8 cellular contexts compared by ENCODE assay signal in genomic region chr19:4369109-4369887, GRCh38. TPM values are rescaled to one million over a fixed set of nuclear protein-coding genes. Genes with fewer than 3 reads are reported as not detected.
DNase-seq lines count a peak whose midpoint lies in the region; ATAC-seq, FAIRE-seq and TF ChIP-seq lines count a peak whose summit lies in the region.

No MANE protein-coding gene starts in this region.

- peak overlapping the region; percentile 13 to 51 (median 47) for H3K4me3 ChIP-seq in keratinocyte (ENCODE audit: control insufficient read depth in 2 of 3, extremely low read depth in 1 of 3, insufficient read depth in 2 of 3, low read depth in 1 of 3, low read length in 3 of 3)

- TF ChIP-seq CTCF in keratinocyte (optimal IDR thresholded peaks at IDR 0.05 in 1 of 3, IDR thresholded peaks at IDR 0.05 in 1 of 3, conservative IDR thresholded peaks at IDR 0.05 in 1 of 3; ENCODE audit: extremely low read depth in 1 of 3, insufficient read depth in 2 of 3, low read length in 3 of 3) = peak in 1 of 3 experiments; percentile 8

- peaks cover 22% of the 10 kb centered on the region in 2 experiments for H3K36me3 ChIP-seq in keratinocyte (ENCODE audit: control insufficient read depth in 2 of 2, extremely low read depth in 1 of 2, insufficient read depth in 2 of 2, low read length in 2 of 2)

- H3K9me3 ChIP-seq in keratinocyte (ENCODE audit: control insufficient read depth, low read depth, low read length) = no peaks in the 10 kb centered on the region

- peaks cover 34% of the 10 kb centered on the region for H3K4me1 Mint-ChIP-seq in activated naive CD4-positive, alpha-beta T cell treated with anti-CD3 and anti-CD28 coated beads, Interleukin-2, amount 50 U/mL, for 24 hours

- no peaks in the 10 kb centered on the region for H3K27me3 Mint-ChIP-seq in activated naive CD4-positive, alpha-beta T cell treated with anti-CD3 and anti-CD28 coated beads, Interleukin-2, amount 50 U/mL, for 24 hours

- H4K20me1 ChIP-seq in keratinocyte (ENCODE audit: control insufficient read depth, extremely low read depth, insufficient read depth, low read length) = no peaks in the 10 kb centered on the region

- H3K4me1 ChIP-seq in keratinocyte (ENCODE audit: control insufficient read depth, extremely low read depth, insufficient read depth, low read length) = peaks cover 28% of the 10 kb centered on the region

- H2AFZ ChIP-seq in keratinocyte (ENCODE audit: control insufficient read depth, low read length) = no peak overlapping the region

- H3K79me2 ChIP-seq in keratinocyte (ENCODE audit: control insufficient read depth, insufficient read depth, low read length) = peaks cover 59% of the 10 kb centered on the region

- peak overlapping the region; percentile 67 for H3K4me2 ChIP-seq in keratinocyte (ENCODE audit: control insufficient read depth, extremely low read depth, insufficient read depth, low read depth, low read length)

- peak overlapping the region; percentile 87 for H3K4me3 Mint-ChIP-seq in activated naive CD4-positive, alpha-beta T cell treated with anti-CD3 and anti-CD28 coated beads, Interleukin-2, amount 50 U/mL, for 24 hours

- peaks cover 2% of the 10 kb centered on the region for H3K9me1 ChIP-seq in keratinocyte (ENCODE audit: control insufficient read depth, extremely low read depth, insufficient read depth, low read length)

- ATAC-seq in GM18873 (IDR thresholded peaks at IDR 0.05; ENCODE audit: low FRiP score, unreplicated experiment) (peak; percentile 55), HG03045 (IDR thresholded peaks at IDR 0.05; ENCODE audit: unreplicated experiment) (peak; percentile 40)

- peak overlapping the region; percentile 97 for H3K27ac Mint-ChIP-seq in activated naive CD4-positive, alpha-beta T cell treated with anti-CD3 and anti-CD28 coated beads, Interleukin-2, amount 50 U/mL, for 24 hours

- H3K9ac ChIP-seq in keratinocyte (ENCODE audit: control insufficient read depth, extremely low read depth, insufficient read depth, low read length) = peak overlapping the region; percentile 76

- peak; percentile 56 for FAIRE-seq in keratinocyte (lab: Jason Lieb, UNC)

- H3K9me3 Mint-ChIP-seq in activated naive CD4-positive, alpha-beta T cell treated with anti-CD3 and anti-CD28 coated beads, Interleukin-2, amount 50 U/mL, for 24 hours = no peaks in the 10 kb centered on the region

- no peaks in the 10 kb centered on the region for H3K27me3 ChIP-seq in keratinocyte (ENCODE audit: control insufficient read depth, extremely low read depth, insufficient read depth, low read length)

- peak overlapping the region; percentile 84 for H3K27ac ChIP-seq in keratinocyte (ENCODE audit: control insufficient read depth, insufficient read depth, low read length)

- H3K36me3 Mint-ChIP-seq in activated naive CD4-positive, alpha-beta T cell treated with anti-CD3 and anti-CD28 coated beads, Interleukin-2, amount 50 U/mL, for 24 hours = no peaks in the 10 kb centered on the region

- dilution Hi-C loops in keratinocyte (cut with MboI; ENCODE audit: extremely low pct_ligation_motif_present, low sequenced_read_pairs) = no loop called here

- DNase-seq in SKM-1 (lab: John Stamatoyannopoulos, UW; ENCODE audit: unreplicated experiment) = peak; percentile 28
- peak; percentile 66 for DNase-seq in keratinocyte (ENCODE audit: low read depth, low spot score)
- peak; percentile 76 for DNase-seq in stimulated activated CD4-positive, alpha-beta T cell treated with anti-CD3 and anti-CD28 coated beads, Interleukin-1b, Interleukin-23, amount 100 ng/mL, for 48 hours
- no peak for DNase-seq in DMS114 treated with DMSO at 0.1 percent for 48 hours (lab: John Stamatoyannopoulos, UW; ENCODE audit: unreplicated experiment)
- no peak for DNase-seq in hepatic stellate cell (ENCODE audit: low spot score)

RNA-seq across cellular contexts. Expression of gene MPND, which starts 25.9 kb away (rescaled TPM):
- polyA plus RNA-seq in keratinocyte = 4.2 to 4.7 TPM (median 4.6 TPM) in 3 replicates
- 2.8 TPM for polyA plus RNA-seq in keratinocyte (2011; ENCODE audit: low read depth)
- polyA plus RNA-seq in keratinocyte (2011; cell fraction: cytosol; rRNA removed) = 2.7 and 5.3 TPM in 2 replicates
- polyA plus RNA-seq in keratinocyte (2011; cell fraction: nucleus; rRNA removed) = 2.4 TPM in 2 replicates
- polyA plus RNA-seq in keratinocyte (2012; ENCODE audit: low replicate concordance) = 5.7 and 11.4 TPM in 2 replicates
- 2.0 to 7.9 TPM (median 2.3 TPM) in 3 replicates for polyA minus RNA-seq in keratinocyte
- polyA minus RNA-seq in keratinocyte (2011; cell fraction: cytosol; rRNA and poly(A)+ RNA removed) = 8.1 TPM
- polyA minus RNA-seq in keratinocyte (2011; cell fraction: nucleus; rRNA and poly(A)+ RNA removed) = 0.85 and 2.7 TPM in 2 replicates

RNA-seq across cellular contexts. Expression of gene STAP2, which starts 30.7 kb away (rescaled TPM):
- 53.8 to 80.5 TPM (median 60.0 TPM) in 3 replicates for polyA plus RNA-seq in keratinocyte
- polyA plus RNA-seq in keratinocyte (2011; ENCODE audit: low read depth) = 70.3 TPM
- 37.9 and 84.3 TPM in 2 replicates for polyA plus RNA-seq in keratinocyte (2011; cell fraction: cytosol; rRNA removed)
- 70.9 and 84.1 TPM in 2 replicates for polyA plus RNA-seq in keratinocyte (2011; cell fraction: nucleus; rRNA removed)
- polyA plus RNA-seq in keratinocyte (2012; ENCODE audit: low replicate concordance) = 54.3 and 57.7 TPM in 2 replicates
- 38.9 to 51.1 TPM (median 39.6 TPM) in 3 replicates for polyA minus RNA-seq in keratinocyte
- polyA minus RNA-seq in keratinocyte (2011; cell fraction: cytosol; rRNA and poly(A)+ RNA removed) = 77.9 TPM
- 23.1 and 24.4 TPM in 2 replicates for polyA minus RNA-seq in keratinocyte (2011; cell fraction: nucleus; rRNA and poly(A)+ RNA removed)

RNA-seq across cellular contexts. Expression of gene SH3GL1, which starts 31.0 kb away (rescaled TPM):
- 47.4 to 61.0 TPM (median 52.7 TPM) in 3 replicates for polyA plus RNA-seq in keratinocyte
- 51.2 TPM for polyA plus RNA-seq in keratinocyte (2011; ENCODE audit: low read depth)
- polyA plus RNA-seq in keratinocyte (2011; cell fraction: cytosol; rRNA removed) = 43.2 and 91.3 TPM in 2 replicates
- 46.9 and 63.8 TPM in 2 replicates for polyA plus RNA-seq in keratinocyte (2011; cell fraction: nucleus; rRNA removed)
- polyA plus RNA-seq in keratinocyte (2012; ENCODE audit: low replicate concordance) = 82.6 and 89.6 TPM in 2 replicates
- polyA minus RNA-seq in keratinocyte = 27.5 to 75.2 TPM (median 36.8 TPM) in 3 replicates
- polyA minus RNA-seq in keratinocyte (2011; cell fraction: cytosol; rRNA and poly(A)+ RNA removed) = 106 TPM
- polyA minus RNA-seq in keratinocyte (2011; cell fraction: nucleus; rRNA and poly(A)+ RNA removed) = 26.8 and 27.0 TPM in 2 replicates

RNA-seq across cellular contexts. Expression of gene CHAF1A, which starts 33.1 kb away (rescaled TPM):
- 5.2 to 12.5 TPM (median 10.6 TPM) in 3 replicates for polyA plus RNA-seq in keratinocyte
- polyA plus RNA-seq in keratinocyte (2011; ENCODE audit: low read depth) = 4.8 TPM
- polyA plus RNA-seq in keratinocyte (2011; cell fraction: cytosol; rRNA removed) = 7.5 and 8.0 TPM in 2 replicates
- 11.8 and 12.3 TPM in 2 replicates for polyA plus RNA-seq in keratinocyte (2011; cell fraction: nucleus; rRNA removed)
- polyA plus RNA-seq in keratinocyte (2012; ENCODE audit: low replicate concordance) = 3.7 and 16.7 TPM in 2 replicates
- polyA minus RNA-seq in keratinocyte = 5.1 to 11.2 TPM (median 8.9 TPM) in 3 replicates
- 13.8 TPM for polyA minus RNA-seq in keratinocyte (2011; cell fraction: cytosol; rRNA and poly(A)+ RNA removed)
- 7.7 and 10.0 TPM in 2 replicates for polyA minus RNA-seq in keratinocyte (2011; cell fraction: nucleus; rRNA and poly(A)+ RNA removed)

Comparison
In these comparisons a context has a peak if more than half of its experiments do, and no peak if none do; other contexts are left out.
1. DNase-seq: peak in SKM-1 (single experiment), keratinocyte (single experiment) and stimulated activated CD4-positive, alpha-beta T cell treated with anti-CD3 and anti-CD28 coated beads, Interleukin-1b, Interleukin-23, amount 100 ng/mL, for 48 hours (single experiment); none in DMS114 treated with DMSO at 0.1 percent for 48 hours (single experiment) and hepatic stellate cell (single experiment).